24 cellular contexts compared by ENCODE assay signal in genomic region chr5:54632131-54632551, GRCh38.
DNase-seq lines count a peak whose midpoint lies in the region; ATAC-seq and TF ChIP-seq lines count a peak whose summit lies in the region.
"Had no signal": no experiment of that assay in that cellular context is flagged by ENCODE, and none has a peak within 500 bp of the region (broad histone marks: within the 10 kb centered on the region; RNA-seq: fewer than 3 reads in every experiment).

No MANE protein-coding gene starts in this region.

- H3K4me2 ChIP-seq in neuronal stem cell (ENCODE audit: insufficient read depth, low read length, poor library complexity, severe bottlenecking): no peak overlapping the region

- DNase-seq in Right ventricle myocardium inferior (ENCODE audit: missing footprints) (no peak), cardiac septum (ENCODE audit: low spot score) (no peak), fibroblast of the aortic adventitia (ENCODE audit: low read depth) (peak; percentile 73), neuronal stem cell (ENCODE audit: low spot score) (no peak), LoVo (ENCODE audit: low spot score) (no peak), left lung (no peak)
- DNase-seq in central memory CD4-positive, alpha-beta T cell: no peak
- DNase-seq: 8988T; activated CD4-positive, alpha-beta T cell treated with anti-CD3 and anti-CD28 coated beads, Interleukin-2, amount 10 ng/mL, durations not matched to agents 24 days and 14 days; activated naive CD4-positive, alpha-beta T cell; activated T-cell treated with anti-CD3 and anti-CD28 coated beads, Interleukin-2, amount 50 U/mL, for 48 hours; dermis blood vessel endothelial cell; NCI-H1092 treated with DMSO at 0.1 percent for 48 hours; NCI-H2081 treated with DMSO at 0.1 percent for 48 hours; NCI-H82; right lobe of liver; RPMI8226; stomach; T-helper 2 cell had no signal

- H4K8ac ChIP-seq in neuronal stem cell (ENCODE audit: low read depth, low read length): no peak overlapping the region

- H2AFZ ChIP-seq in neuronal stem cell (ENCODE audit: low read length): no peak overlapping the region
- H2AFZ ChIP-seq: parathyroid adenoma had no signal

- TF ChIP-seq CTCF in fibroblast of the aortic adventitia (IDR thresholded peaks at IDR 0.05; ENCODE audit: insufficient read depth, low read length) (no peak), left lung (IDR thresholded peaks at IDR 0.05) (no peak)

- H3K23ac ChIP-seq in neuronal stem cell (ENCODE audit: low read depth, low read length, poor library complexity): no peak overlapping the region

- no peak overlapping the region for H3K14ac ChIP-seq in neuronal stem cell (ENCODE audit: low read length)

- no peak overlapping the region for H2BK120ac ChIP-seq in neuronal stem cell (ENCODE audit: low read depth, low read length)

- whole genome bisulfite sequencing in neuronal stem cell (ENCODE audit: extremely low coverage in 2 of 2, insufficient read length in 2 of 2, insufficient replicate concordance in 1 of 2), 2 donors: no CpG with 5 or more reads among the region's 4 CpGs

- no peak overlapping the region for H2BK12ac ChIP-seq in neuronal stem cell (ENCODE audit: low read length)

- H3K9me3 ChIP-seq in neuronal stem cell (replicated peaks in 1 of 2; ENCODE audit: control insufficient read depth in 2 of 2, insufficient read depth in 1 of 2, low read depth in 1 of 2, low read length in 2 of 2): peaks cover 0 to 2% of the 10 kb centered on the region in 2 donors
- peaks cover 0 to 4% of the 10 kb centered on the region in 2 donors for H3K9me3 ChIP-seq in left lung
- H3K9me3 ChIP-seq: right lobe of liver had no signal

- H2BK5ac ChIP-seq in neuronal stem cell (ENCODE audit: low read length): no peak overlapping the region

- no peak overlapping the region for H3K27ac ChIP-seq in neuronal stem cell (replicated peaks; ENCODE audit: low read length)
- H3K27ac ChIP-seq in left lung: no peak overlapping the region
- H3K27ac ChIP-seq: parathyroid adenoma, VCaP had no signal

- H3K9ac ChIP-seq in neuronal stem cell (ENCODE audit: low read depth, low read length, poor library complexity): no peak overlapping the region
- H3K9ac ChIP-seq: parathyroid adenoma had no signal

- no peaks in the 10 kb centered on the region for H3K27me3 ChIP-seq in neuronal stem cell (ENCODE audit: control insufficient read depth in 3 of 3, insufficient read depth in 3 of 3, low read depth in 1 of 3, low read length in 3 of 3)
- no peaks in the 10 kb centered on the region for H3K27me3 ChIP-seq in left lung
- H3K27me3 ChIP-seq: right lobe of liver, stomach had no signal

- H3K79me1 ChIP-seq in neuronal stem cell (ENCODE audit: low read depth, low read length): no peaks in the 10 kb centered on the region

- no peak overlapping the region for H2BK15ac ChIP-seq in neuronal stem cell (ENCODE audit: low read length)

- no peak overlapping the region for H3K4ac ChIP-seq in neuronal stem cell (ENCODE audit: low read length)

- H2AK5ac ChIP-seq in neuronal stem cell (ENCODE audit: low read depth, low read length): no peak overlapping the region

- intact Hi-C loops in Right ventricle myocardium inferior (cut with DNase I) (no loop called here), cardiac septum (cut with DNase I) (no loop called here), left lung (cut with DNase I) (no loop called here)

- ATAC-seq in Right ventricle myocardium inferior: peak; percentile 27
- ATAC-seq in GM19035 (IDR thresholded peaks at IDR 0.05; ENCODE audit: unreplicated experiment): no peak
- ATAC-seq in left lung: no peak
- ATAC-seq: natural killer cell treated with Interleukin-12 subunit alpha and Interleukin-12 subunit beta and Interleukin-15 and Interleukin-18, amount 100 ng/mL, for 72 hours; right lobe of liver; SK-N-SH treated with all-trans-retinoic acid at 6 μM for 48 hours had no signal

- no peaks in the 10 kb centered on the region for H3K36me3 ChIP-seq in neuronal stem cell (replicated peaks in 1 of 2; ENCODE audit: control insufficient read depth in 2 of 2, insufficient read depth in 2 of 2, low read length in 2 of 2)
- no peaks in the 10 kb centered on the region for H3K36me3 ChIP-seq in left lung
- H3K36me3 ChIP-seq: right lobe of liver, stomach had no signal

- H3K18ac ChIP-seq in neuronal stem cell (ENCODE audit: low read length): peak overlapping the region; percentile 15

- H3K4me1 ChIP-seq in neuronal stem cell (ENCODE audit: control insufficient read depth in 2 of 2, insufficient read depth in 1 of 2, low read depth in 1 of 2, low read length in 2 of 2): peaks cover 0 to 3% of the 10 kb centered on the region in 2 donors
- peaks cover 0 to 5% of the 10 kb centered on the region in 2 donors for H3K4me1 ChIP-seq in left lung

- no peak overlapping the region for H4K91ac ChIP-seq in neuronal stem cell (ENCODE audit: low read depth, low read length, poor library complexity)

- H3K4me3 ChIP-seq in fibroblast of the aortic adventitia (ENCODE audit: low read depth, low read length) (no peak overlapping the region), neuronal stem cell (ENCODE audit: low read length in 2 of 2) (peak overlapping the region in 1 of 2 donors; percentile 43), left lung (no peak overlapping the region)
- H3K4me3 ChIP-seq: right lobe of liver, stomach had no signal
